Comparison of ENCODE assay signal across 25 cellular contexts in genomic region chr18:55382277-55382805, GRCh38.
"Had no signal": no experiment of that assay in that cellular context is flagged by ENCODE, and none has a peak within 500 bp of the region (broad histone marks: within the 10 kb centered on the region; RNA-seq: fewer than 3 reads in every experiment).

No MANE protein-coding gene starts in this region.

- ATAC-seq: activated T-cell treated with anti-CD3 and anti-CD28 coated beads, Interleukin-2, amount 50 U/mL, for 4 hours; gastroesophageal sphincter; heart left ventricle; left cardiac atrium; mucosa of descending colon; stimulated activated memory B cell treated with anti-CD40 and anti-IgM and Interleukin-4, amounts not matched to agents 10 μg/mL and 1 μg/mL and 100 μg/mL, for 72 hours had no signal

- FAIRE-seq: astrocyte, urothelium cell line had no signal

- H3K36me3 ChIP-seq: adrenal gland, gastroesophageal sphincter, heart left ventricle, sigmoid colon, stomach, transverse colon had no signal

- H3K27me3 ChIP-seq: adrenal gland, esophagus squamous epithelium, gastroesophageal sphincter, heart left ventricle, sigmoid colon, stomach, transverse colon had no signal

- DNase-seq: activated CD4-positive, alpha-beta T cell treated with anti-CD3 and anti-CD28 coated beads for 4 hours; activated CD4-positive, alpha-beta T cell treated with anti-CD3 and anti-CD28 coated beads, Interleukin-2, amount 50 U/mL, for 48 hours; activated CD4-positive, CD25-positive, alpha-beta regulatory T cell; activated CD8-positive, alpha-beta memory T cell treated with anti-CD3 and anti-CD28 coated beads, Interleukin-2, amount 50 U/mL, for 48 hours; activated naive CD4-positive, alpha-beta T cell; activated T-cell treated with anti-CD3 and anti-CD28 coated beads, Interleukin-2, amount 50 U/mL, for 4 hours; adrenal gland; central memory CD4-positive, alpha-beta T cell; esophagus squamous epithelium; heart left ventricle; islet precursor cell; left cardiac atrium; mesendoderm; mucosa of descending colon; occipital lobe; sigmoid colon; stimulated activated CD4-positive, alpha-beta T cell treated with anti-CD3 and anti-CD28 coated beads, Interleukin-15, amount 100 ng/mL, for 24 hours; stomach; T1000; transverse colon had no signal

- H3K9me3 ChIP-seq: adrenal gland, esophagus squamous epithelium, mucosa of descending colon had no signal

- H3K4me3 ChIP-seq: adrenal gland, esophagus squamous epithelium, gastroesophageal sphincter, heart left ventricle, mucosa of descending colon, sigmoid colon, smooth muscle cell, stomach, transverse colon had no signal

- H3K27ac ChIP-seq: adrenal gland, esophagus squamous epithelium, gastroesophageal sphincter, heart left ventricle, sigmoid colon, stomach, transverse colon had no signal
